In genomic region chr15:62524848-62525247, GRCh38 we compare ENCODE assay signal across 19 cellular contexts.
"Had no signal": no experiment of that assay in that cellular context is flagged by ENCODE, and none has a peak within 500 bp of the region (broad histone marks: within the 10 kb centered on the region; RNA-seq: fewer than 3 reads in every experiment).

No MANE protein-coding gene starts in this region.

- FAIRE-seq: keratinocyte, TTC549 had no signal

- H3K79me2 ChIP-seq: parathyroid adenoma had no signal

- H3K27ac ChIP-seq: epithelial cell of prostate, left lung, neutrophil, parathyroid adenoma, thyroid gland had no signal

- H3K27me3 ChIP-seq: left lung, thyroid gland had no signal

- H3K36me3 ChIP-seq: left lung, neutrophil, thyroid gland had no signal

- ATAC-seq: effector memory CD8-positive, alpha-beta T cell; left lung; natural killer cell; stimulated activated memory B cell treated with anti-CD40 and anti-IgM and Interleukin-4, amounts not matched to agents 10 μg/mL and 1 μg/mL and 100 μg/mL, for 72 hours had no signal

- H2AFZ ChIP-seq: parathyroid adenoma had no signal

- H3K4me3 ChIP-seq: left lung, thyroid gland had no signal

- H3K9me3 ChIP-seq: left lung, neutrophil, thyroid gland had no signal

- DNase-seq: activated B cell treated with CpG ODN at 0.5 μM for 24 hours; activated CD4-positive, alpha-beta T cell treated with anti-CD3 and anti-CD28 coated beads for 48 hours; activated naive CD8-positive, alpha-beta T cell treated with anti-CD3 and anti-CD28 coated beads, Interleukin-2, amount 10 ng/mL, durations not matched to agents 7 days and 5 days; anterior cingulate cortex; cerebellar nuclear complex; effector memory CD8-positive, alpha-beta T cell; hippocampal formation; left lung; mesendoderm; natural killer cell; stimulated activated CD4-positive, alpha-beta T cell treated with anti-CD3 and anti-CD28 coated beads, Interleukin-2, amount 100 ng/mL, for 48 hours; T-helper 1 cell; thyroid gland had no signal

- H3K9ac ChIP-seq: parathyroid adenoma had no signal

- H3K4me1 ChIP-seq: left lung, parathyroid adenoma had no signal
